Comparison of ENCODE assay signal across 8 cellular contexts in the genomic region with DNA sequence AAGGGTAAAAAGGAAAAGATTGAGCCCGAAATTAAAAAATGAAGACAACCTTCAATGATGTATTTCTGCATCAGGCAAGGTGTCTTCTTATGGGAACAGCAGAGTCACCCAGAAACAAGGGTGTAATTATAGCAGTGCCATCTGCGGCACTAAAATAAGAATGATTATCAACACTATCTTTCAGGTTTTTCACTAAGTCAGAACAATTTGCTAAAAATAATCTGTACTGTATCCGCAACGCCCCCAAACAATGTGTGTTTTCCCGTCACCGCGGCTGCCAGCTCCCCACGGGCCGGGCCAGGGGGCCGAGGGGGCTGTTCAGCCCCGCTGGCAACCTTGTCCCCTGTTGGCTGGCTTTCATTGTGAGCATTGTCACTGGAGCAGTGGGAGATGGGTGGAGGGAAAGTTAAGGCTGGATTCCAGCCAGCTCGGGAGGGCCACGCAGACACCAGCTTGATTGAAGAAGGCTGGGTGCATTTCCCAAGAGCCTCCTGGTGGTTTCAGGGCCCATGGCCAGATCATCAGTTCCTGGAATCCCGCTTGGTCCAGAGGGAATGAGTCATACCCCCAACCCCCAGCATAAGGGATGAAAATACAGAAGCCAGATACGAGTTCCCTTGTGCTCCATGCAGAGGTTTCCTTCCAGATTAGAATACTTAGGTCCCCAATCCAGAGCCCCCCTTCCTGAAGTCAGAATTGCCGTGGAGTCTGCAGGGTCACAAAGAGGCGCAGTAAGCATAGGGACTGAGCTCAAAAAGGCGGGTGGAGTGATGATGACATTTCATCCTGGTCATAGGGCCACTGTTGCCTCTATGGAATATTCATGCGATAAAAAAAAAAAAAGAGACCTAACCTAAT.
A peak's percentile ranks its signal among the peaks of the same experiment; 100 is the strongest.
DNase-seq lines count a peak whose midpoint lies in the region; ATAC-seq, FAIRE-seq and TF ChIP-seq lines count a peak whose summit lies in the region.

No MANE protein-coding gene starts in this region.

- TF ChIP-seq CTCF in coronary artery (IDR thresholded peaks at IDR 0.05) (no peak), lung (IDR thresholded peaks at IDR 0.05; ENCODE audit: control extremely low read depth, extremely low read depth) (no peak)

- no peaks in the 10 kb centered on the region for H3K27me3 ChIP-seq in lung (ENCODE audit: control insufficient read depth, insufficient read depth)

- intact Hi-C loops in activated CD4-positive, alpha-beta memory T cell treated with anti-CD3 and anti-CD28 coated beads for 36 hours (cut with micrococcal nuclease), result no loop called here

- H3K9me3 ChIP-seq in lung (ENCODE audit: control insufficient read depth in 2 of 2, insufficient read depth in 1 of 2, low read length in 1 of 2), result no peaks in the 10 kb centered on the region

- TF ChIP-seq POLR2A in GM12892 (IDR thresholded peaks at IDR 0.05; ENCODE audit: low read depth, low read length), result no peak

- H3K36me3 ChIP-seq in lung (ENCODE audit: control insufficient read depth in 2 of 2, insufficient read depth in 2 of 2, low read length in 2 of 2), result no peaks in the 10 kb centered on the region

- H3K4me3 ChIP-seq in coronary artery (peak overlapping the region; percentile 62), lung (no peak overlapping the region)

- H3K27ac Mint-ChIP-seq in activated CD4-positive, alpha-beta memory T cell treated with anti-CD3 and anti-CD28 coated beads for 36 hours, result no peak overlapping the region

- no peaks in the 10 kb centered on the region for H3K27me3 Mint-ChIP-seq in activated CD4-positive, alpha-beta memory T cell treated with anti-CD3 and anti-CD28 coated beads for 36 hours

- H3K4me1 Mint-ChIP-seq in activated CD4-positive, alpha-beta memory T cell treated with anti-CD3 and anti-CD28 coated beads for 36 hours (ENCODE audit: low read depth), result peaks cover 19% of the 10 kb centered on the region

- H3K4me1 ChIP-seq in lung (ENCODE audit: control insufficient read depth in 2 of 2, insufficient read depth in 2 of 2, low read length in 2 of 2), result peaks cover 16 to 19% of the 10 kb centered on the region in 2 donors

- 46 to 59% methylated on average over 19 of the region's 19 CpGs for WGBS in lung, 2 donors

- H3K27ac ChIP-seq in coronary artery (peak overlapping the region; percentile 84 to 85), lung (ENCODE audit: low read depth in 1 of 2, low read length in 1 of 2) (peak overlapping the region; percentile 86 to 95)

- H3K9me3 Mint-ChIP-seq in activated CD4-positive, alpha-beta memory T cell treated with anti-CD3 and anti-CD28 coated beads for 36 hours, result no peaks in the 10 kb centered on the region

- DNase-seq in DMS 273 treated with DMSO at 0.1 percent for 48 hours (lab: John Stamatoyannopoulos, UW) (peak; percentile 58), NCI-H446 treated with DMSO at 0.1 percent for 48 hours (lab: John Stamatoyannopoulos, UW) (peak; percentile 85), coronary artery (ENCODE audit: low spot score) (peak; percentile 91), lung (ENCODE audit: low spot score) (peak; percentile 74), urothelium cell line (ENCODE audit: low spot score) (peak; percentile 92), GM12892 (ENCODE audit: insufficient read length) (no peak)
- no peak for DNase-seq in activated CD4-positive, alpha-beta memory T cell treated with anti-CD3 and anti-CD28 coated beads for 36 hours

- FAIRE-seq in urothelium cell line (lab: Jason Lieb, UNC) (no peak), GM12892 (lab: Jason Lieb, UNC) (no peak)

- POLR2A ChIA-PET in activated CD4-positive, alpha-beta memory T cell treated with anti-CD3 and anti-CD28 coated beads for 36 hours (lab: Charles Lee), result interaction anchor here (0.8 kb wide), 1 partner anchor 247 kb away, joined by 3 read pairs; no protein-coding TSS in a partner anchor

- no peak overlapping the region for H3K4me3 Mint-ChIP-seq in activated CD4-positive, alpha-beta memory T cell treated with anti-CD3 and anti-CD28 coated beads for 36 hours

- ATAC-seq in HG02642 (IDR thresholded peaks at IDR 0.05; ENCODE audit: poor library complexity, unreplicated experiment) (peak; percentile 63), lung (ENCODE audit: insufficient read depth, low FRiP score) (peak; percentile 94)

- H3K36me3 Mint-ChIP-seq in activated CD4-positive, alpha-beta memory T cell treated with anti-CD3 and anti-CD28 coated beads for 36 hours, result no peaks in the 10 kb centered on the region

- CTCF ChIA-PET in activated CD4-positive, alpha-beta memory T cell treated with anti-CD3 and anti-CD28 coated beads for 36 hours (lab: Charles Lee), result no interaction called here

Comparison
In these comparisons a context has a peak if more than half of its experiments do, and no peak if none do; other contexts are left out.
1. DNase-seq: peak in DMS 273 treated with DMSO at 0.1 percent for 48 hours (single experiment), NCI-H446 treated with DMSO at 0.1 percent for 48 hours (single experiment), coronary artery (single experiment), lung (single experiment) and urothelium cell line (single experiment); none in activated CD4-positive, alpha-beta memory T cell treated with anti-CD3 and anti-CD28 coated beads for 36 hours (single experiment) and GM12892 (single experiment).